Comparison of ENCODE assay signal across 1 cellular context in genomic region chr1:71561729-71562128, GRCh38.
TF ChIP-seq lines count a peak whose summit lies in the region.

No MANE protein-coding gene starts in this region.

TF ChIP-seq in GM23338, 12 proteins besides CTCF, POLR2A, EP300 and RAD21 (continued from another document):
- TF ChIP-seq, protein P1, sequence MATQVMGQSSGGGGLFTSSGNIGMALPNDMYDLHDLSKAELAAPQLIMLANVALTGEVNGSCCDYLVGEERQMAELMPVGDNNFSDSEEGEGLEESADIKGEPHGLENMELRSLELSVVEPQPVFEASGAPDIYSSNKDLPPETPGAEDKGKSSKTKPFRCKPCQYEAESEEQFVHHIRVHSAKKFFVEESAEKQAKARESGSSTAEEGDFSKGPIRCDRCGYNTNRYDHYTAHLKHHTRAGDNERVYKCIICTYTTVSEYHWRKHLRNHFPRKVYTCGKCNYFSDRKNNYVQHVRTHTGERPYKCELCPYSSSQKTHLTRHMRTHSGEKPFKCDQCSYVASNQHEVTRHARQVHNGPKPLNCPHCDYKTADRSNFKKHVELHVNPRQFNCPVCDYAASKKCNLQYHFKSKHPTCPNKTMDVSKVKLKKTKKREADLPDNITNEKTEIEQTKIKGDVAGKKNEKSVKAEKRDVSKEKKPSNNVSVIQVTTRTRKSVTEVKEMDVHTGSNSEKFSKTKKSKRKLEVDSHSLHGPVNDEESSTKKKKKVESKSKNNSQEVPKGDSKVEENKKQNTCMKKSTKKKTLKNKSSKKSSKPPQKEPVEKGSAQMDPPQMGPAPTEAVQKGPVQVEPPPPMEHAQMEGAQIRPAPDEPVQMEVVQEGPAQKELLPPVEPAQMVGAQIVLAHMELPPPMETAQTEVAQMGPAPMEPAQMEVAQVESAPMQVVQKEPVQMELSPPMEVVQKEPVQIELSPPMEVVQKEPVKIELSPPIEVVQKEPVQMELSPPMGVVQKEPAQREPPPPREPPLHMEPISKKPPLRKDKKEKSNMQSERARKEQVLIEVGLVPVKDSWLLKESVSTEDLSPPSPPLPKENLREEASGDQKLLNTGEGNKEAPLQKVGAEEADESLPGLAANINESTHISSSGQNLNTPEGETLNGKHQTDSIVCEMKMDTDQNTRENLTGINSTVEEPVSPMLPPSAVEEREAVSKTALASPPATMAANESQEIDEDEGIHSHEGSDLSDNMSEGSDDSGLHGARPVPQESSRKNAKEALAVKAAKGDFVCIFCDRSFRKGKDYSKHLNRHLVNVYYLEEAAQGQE (IDR thresholded peaks at IDR 0.05; ENCODE audit: unreplicated experiment), result no peak
- TF ChIP-seq CREB1 (CRISPR knock-in tag; IDR thresholded peaks at IDR 0.05; ENCODE audit: low read depth), result no peak
- TF ChIP-seq ETS1 (IDR thresholded peaks at IDR 0.05), result no peak
- no peak for TF ChIP-seq JUNB (IDR thresholded peaks at IDR 0.05; ENCODE audit: unreplicated experiment)
- TF ChIP-seq POLR2AphosphoS5 (IDR thresholded peaks at IDR 0.05; ENCODE audit: low read depth), result no peak
